ENCODE assay signal across 10 cellular contexts in the genomic region with DNA sequence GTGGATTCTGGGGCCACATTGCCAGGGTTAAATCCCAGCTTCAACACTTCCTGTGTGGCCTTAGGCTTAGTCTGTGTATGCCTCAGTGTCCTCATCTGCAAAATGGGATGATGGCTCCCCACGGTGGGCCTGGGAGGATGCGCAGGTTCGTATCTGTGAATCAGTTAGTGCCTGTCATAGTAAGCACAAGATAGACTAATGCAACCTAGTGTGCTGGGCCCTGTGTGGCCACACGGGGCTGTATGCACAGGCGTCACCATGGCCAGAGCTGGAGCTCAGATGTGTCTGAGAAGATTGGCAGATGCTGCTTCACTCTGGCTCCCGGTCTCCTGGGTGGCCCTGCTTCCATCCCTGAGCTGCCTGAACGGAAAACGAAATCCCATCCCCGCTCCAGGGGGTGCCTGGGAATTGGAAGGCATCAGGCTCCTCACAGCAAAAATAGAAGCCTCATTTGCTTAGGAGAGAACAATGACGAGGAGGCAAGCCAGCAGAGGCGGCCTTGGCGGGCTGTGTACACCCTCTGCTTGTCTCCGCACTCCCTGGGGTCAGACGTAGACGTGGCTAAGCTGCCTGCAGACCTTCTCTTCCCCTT.
DNase-seq lines count a peak whose midpoint lies in the region; ATAC-seq and TF ChIP-seq lines count a peak whose summit lies in the region.
"Had no signal": no experiment of that assay in that cellular context is flagged by ENCODE, and none has a peak within 500 bp of the region (broad histone marks: within the 10 kb centered on the region; RNA-seq: fewer than 3 reads in every experiment).

No MANE protein-coding gene starts in this region.

- H3K9me3 Mint-ChIP-seq in activated naive CD4-positive, alpha-beta T cell treated with anti-CD3 and anti-CD28 coated beads, Interleukin-2, amount 50 U/mL, for 72 hours, result peaks cover 6% of the 10 kb centered on the region in 2 donors

- no peak for TF ChIP-seq EP300 in tibial nerve (IDR thresholded peaks at IDR 0.05)

- no peaks in the 10 kb centered on the region for H3K4me1 ChIP-seq in aorta (ENCODE audit: control insufficient read depth in 1 of 2, insufficient read depth in 2 of 2, low read length in 2 of 2)
- H3K4me1 ChIP-seq in tibial nerve, result peaks cover 0 to 21% (median 0%) of the 10 kb centered on the region in 4 donors
- H3K4me1 ChIP-seq: adrenal gland had no signal

- TF ChIP-seq POLR2A in tibial nerve (IDR thresholded peaks at IDR 0.05), result no peak

- peaks cover 5 to 16% of the 10 kb centered on the region in 2 donors for H3K36me3 Mint-ChIP-seq in activated naive CD4-positive, alpha-beta T cell treated with anti-CD3 and anti-CD28 coated beads, Interleukin-2, amount 50 U/mL, for 72 hours

- TF ChIP-seq CTCF in tibial nerve (IDR thresholded peaks at IDR 0.05), result no peak

- H3K36me3 ChIP-seq in KOPT-K1 (ENCODE audit: insufficient read depth, low read length), result no peaks in the 10 kb centered on the region
- no peaks in the 10 kb centered on the region for H3K36me3 ChIP-seq in aorta (ENCODE audit: control insufficient read depth in 1 of 2, insufficient read depth in 2 of 2, low read length in 1 of 2)
- no peaks in the 10 kb centered on the region for H3K36me3 ChIP-seq in tibial nerve
- H3K36me3 ChIP-seq: adrenal gland had no signal

- H3K27ac ChIP-seq in KOPT-K1 (ENCODE audit: low read depth, low read length, poor library complexity, severe bottlenecking) (peak overlapping the region; percentile 65), aorta (ENCODE audit: low read depth in 1 of 2, low read length in 2 of 2) (no peak overlapping the region), tibial nerve (no peak overlapping the region)
- H3K27ac ChIP-seq: adrenal gland had no signal

- DNase-seq in COR-L47 (lab: John Stamatoyannopoulos, UW) (peak; percentile 33), left kidney (ENCODE audit: low read depth, low spot score) (peak; percentile 30), NCI-H524 (lab: John Stamatoyannopoulos, UW) (no peak), aorta (no peak), tibial nerve (ENCODE audit: low spot score in 2 of 2) (no peak)
- DNase-seq in activated naive CD4-positive, alpha-beta T cell treated with anti-CD3 and anti-CD28 coated beads, Interleukin-2, amount 50 U/mL, for 72 hours (ENCODE audit: low spot score in 2 of 2), result peak in 1 of 2 donors; percentile 39
- DNase-seq: adrenal gland; stimulated activated CD4-positive, alpha-beta T cell treated with anti-CD3 and anti-CD28 coated beads, Interleukin-4, amount 100 ng/mL, for 1 hour had no signal

- ATAC-seq in activated naive CD4-positive, alpha-beta T cell treated with anti-CD3 and anti-CD28 coated beads, Interleukin-2, amount 50 U/mL, for 72 hours, result peak; percentile 19 to 64
- ATAC-seq in GM21515 (IDR thresholded peaks at IDR 0.05; ENCODE audit: unreplicated experiment), result no peak
- ATAC-seq in aorta (ENCODE audit: low FRiP score), result no peak

- H3K9me3 ChIP-seq in KOPT-K1 (ENCODE audit: insufficient read depth, low read length, poor library complexity, severe bottlenecking) (no peaks in the 10 kb centered on the region), aorta (ENCODE audit: control insufficient read depth, low read length) (no peaks in the 10 kb centered on the region), tibial nerve (no peaks in the 10 kb centered on the region)
- H3K9me3 ChIP-seq: adrenal gland had no signal

- WGBS in aorta, 2 donors, result 74 to 80% methylated on average over 15 of the region's 15 CpGs
- WGBS in tibial nerve, 2 donors, result 66 to 68% methylated on average over 15 of the region's 15 CpGs

- H3K27me3 ChIP-seq in aorta (ENCODE audit: control insufficient read depth in 1 of 2, insufficient read depth in 2 of 2, low read length in 1 of 2), result no peaks in the 10 kb centered on the region
- no peaks in the 10 kb centered on the region for H3K27me3 ChIP-seq in tibial nerve
- H3K27me3 ChIP-seq: adrenal gland had no signal

- no peak overlapping the region for H3K27ac Mint-ChIP-seq in activated naive CD4-positive, alpha-beta T cell treated with anti-CD3 and anti-CD28 coated beads, Interleukin-2, amount 50 U/mL, for 72 hours

- H3K4me3 ChIP-seq in aorta (ENCODE audit: low read length in 2 of 2) (no peak overlapping the region), tibial nerve (no peak overlapping the region)
- H3K4me3 ChIP-seq: adrenal gland had no signal

- intact Hi-C loops in aorta (cut with DNase I), result no loop called here

Comparison
In these comparisons a context has a peak if more than half of its experiments do, and no peak if none do; other contexts are left out.
1. DNase-seq: peak in COR-L47 (single experiment) and left kidney (single experiment); none in NCI-H524 (0 of 2), aorta (0 of 2) and tibial nerve (0 of 2).
2. ATAC-seq: peak in activated naive CD4-positive, alpha-beta T cell treated with anti-CD3 and anti-CD28 coated beads, Interleukin-2, amount 50 U/mL, for 72 hours (2 of 2); none in GM21515 (single experiment) and aorta (single experiment).